In genomic region chr2:130230907-130231306, GRCh38 we compare ENCODE assay signal across 19 cellular contexts. TPM values are rescaled to one million over a fixed set of nuclear protein-coding genes. Genes with fewer than 3 reads are reported as not detected.
"Had no signal": no experiment of that assay in that cellular context is flagged by ENCODE, and none has a peak within 500 bp of the region (broad histone marks: within the 10 kb centered on the region; RNA-seq: fewer than 3 reads in every experiment).

No MANE protein-coding gene starts in this region.

RNA-seq across cellular contexts. Expression of gene TUBA3E, which starts 32.7 kb away (rescaled TPM):
- total RNA-seq: activated naive CD4-positive, alpha-beta T cell treated with anti-CD3 and anti-CD28 coated beads for 36 hours; activated naive CD4-positive, alpha-beta T cell treated with anti-CD3 and anti-CD28 coated beads, Interleukin-2, amount 50 U/mL, for 72 hours; activated naive CD8-positive, alpha-beta T cell treated with anti-CD3 and anti-CD28 coated beads for 36 hours; activated naive CD8-positive, alpha-beta T cell treated with anti-CD3 and anti-CD28 coated beads, Interleukin-2, amount 10 ng/mL, durations not matched to agents 7 days and 5 days; activated T-cell treated with anti-CD3 and anti-CD28 coated beads, Interleukin-2, amount 50 U/mL, for 4 hours; activated T-cell treated with anti-CD3 and anti-CD28 coated beads, Interleukin-2, amount 50 U/mL, for 72 hours; activated T-helper 1 cell treated with anti-CD3 and anti-CD28 coated beads, Interleukin-12 subunit alpha, Interleukin-12 subunit beta, Interleukin-2, Interleukin-4 antibody, amounts not matched to agents 30 ng/mL and 10 ng/mL and 1 ng/mL, durations not matched to agents 14 hours and 24 hours and 36 hours; activated T-helper 17 cell treated with anti-CD3 and anti-CD28 coated beads, Interleukin-2, amount 50 U/mL, for 72 hours; activated T-helper 2 cell treated with anti-CD3 and anti-CD28 coated beads, Interferon-gamma antibody, Interleukin-2, Interleukin-4, amounts not matched to agents 10 μg/mL and 5 μg/mL and 100 μg/mL, durations not matched to agents 14 hours and 24 hours and 36 hours; adrenal gland; aorta; ascending aorta; astrocyte; body of pancreas; breast epithelium; bronchial epithelial cell; cardiac muscle cell; cerebellum; chondrocyte had no signal
- polyA plus RNA-seq: adrenal gland, cardiac muscle cell had no signal
